ENCODE assay signal across 12 cellular contexts in the genomic region with DNA sequence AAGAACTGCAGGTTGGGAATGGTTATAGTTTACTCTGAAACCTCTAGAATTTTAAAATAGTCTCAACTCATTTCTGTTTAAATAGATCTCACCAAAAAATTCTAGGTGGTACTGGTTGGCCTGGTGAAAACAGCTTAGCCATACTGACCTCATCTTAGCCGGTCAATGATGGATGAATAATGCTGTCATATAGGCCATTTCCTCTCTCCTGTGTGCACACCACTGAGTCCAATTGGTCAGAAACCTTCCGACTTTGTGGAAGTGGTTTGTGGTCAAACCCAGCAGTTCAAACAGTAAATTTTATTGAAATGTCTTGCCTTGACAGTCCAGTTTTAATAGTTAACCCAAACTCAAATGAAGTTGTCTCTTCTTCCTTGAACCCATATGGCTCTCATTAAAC.
DNase-seq lines count a peak whose midpoint lies in the region; ATAC-seq and TF ChIP-seq lines count a peak whose summit lies in the region.
"Had no signal": no experiment of that assay in that cellular context is flagged by ENCODE, and none has a peak within 500 bp of the region (broad histone marks: within the 10 kb centered on the region; RNA-seq: fewer than 3 reads in every experiment).

No MANE protein-coding gene starts in this region.

- H2AK5ac ChIP-seq in mesendoderm (ENCODE audit: low read length): no peak overlapping the region

- H3K9me3 Mint-ChIP-seq in stimulated activated naive B cell treated with anti-CD40 and anti-IgM and Interleukin-4, amounts not matched to agents 10 μg/mL and 1 μg/mL and 100 μg/mL, for 72 hours: no peaks in the 10 kb centered on the region
- H3K9me3 Mint-ChIP-seq in Caco-2 (ENCODE audit: unreplicated experiment): no peaks in the 10 kb centered on the region
- H3K9me3 Mint-ChIP-seq: neural progenitor cell had no signal

- no peaks in the 10 kb centered on the region for H3K27me3 Mint-ChIP-seq in stimulated activated naive B cell treated with anti-CD40 and anti-IgM and Interleukin-4, amounts not matched to agents 10 μg/mL and 1 μg/mL and 100 μg/mL, for 72 hours
- no peaks in the 10 kb centered on the region for H3K27me3 Mint-ChIP-seq in Caco-2 (ENCODE audit: insufficient read depth, unreplicated experiment)

- H3K4ac ChIP-seq in mesendoderm (ENCODE audit: low read depth, low read length): no peak overlapping the region

- H3K79me1 ChIP-seq in mesendoderm (ENCODE audit: low read length): no peaks in the 10 kb centered on the region

- no peak overlapping the region for H3K18ac ChIP-seq in mesendoderm (ENCODE audit: low read length)

- H3K27ac ChIP-seq in SK-N-SH (ENCODE audit: low read depth in 2 of 2, low read length in 1 of 2) (no peak overlapping the region), mesendoderm (ENCODE audit: low read depth, low read length) (no peak overlapping the region), lower lobe of right lung (no peak overlapping the region)
- H3K27ac ChIP-seq: A549, neural progenitor cell had no signal

- H3K4me2 ChIP-seq in SK-N-SH: no peak overlapping the region
- no peak overlapping the region for H3K4me2 ChIP-seq in mesendoderm (ENCODE audit: low read length)
- H3K4me2 ChIP-seq: A549, neural progenitor cell had no signal

- no peaks in the 10 kb centered on the region for H4K20me1 ChIP-seq in SK-N-SH (ENCODE audit: insufficient read depth)

- intact Hi-C loops in Caco-2 (cut with micrococcal nuclease; ENCODE audit: unreplicated experiment) (no loop called here), lower lobe of right lung (cut with DNase I) (no loop called here)

- H4K5ac ChIP-seq in mesendoderm (ENCODE audit: low read length): no peak overlapping the region

- H3K79me2 ChIP-seq in SK-N-SH (ENCODE audit: insufficient read depth): no peaks in the 10 kb centered on the region
- H3K79me2 ChIP-seq in mesendoderm (ENCODE audit: control insufficient read depth, insufficient read depth, low read length): no peaks in the 10 kb centered on the region

- H3K36me3 ChIP-seq in SK-N-SH (replicated peaks in 1 of 2; ENCODE audit: control insufficient read depth in 1 of 2, insufficient read depth in 2 of 2, low read length in 1 of 2) (peaks cover 89 to 97% of the 10 kb centered on the region in 2 experiments), mesendoderm (ENCODE audit: control insufficient read depth, insufficient read depth, low read length) (no peaks in the 10 kb centered on the region), Caco-2 (ENCODE audit: control insufficient read depth, insufficient read depth, low read length) (no peaks in the 10 kb centered on the region), lower lobe of right lung (peaks cover 38% of the 10 kb centered on the region)

- H3F3A ChIP-seq in SK-N-SH (replicated peaks; ENCODE audit: insufficient read depth): no peaks in the 10 kb centered on the region

- WGBS in SK-N-SH (ENCODE audit: low lambda C conversion rate): 44% methylated on average over 2 of the region's 2 CpGs
- WGBS in mesendoderm (ENCODE audit: extremely low coverage, insufficient coverage, low lambda C conversion rate): no CpG with 5 or more reads among the region's 2 CpGs

- H3K9ac ChIP-seq in SK-N-SH (no peak overlapping the region), mesendoderm (ENCODE audit: low read length) (no peak overlapping the region)
- H3K9ac ChIP-seq: neural progenitor cell had no signal

- no peak overlapping the region for H3K23ac ChIP-seq in mesendoderm (ENCODE audit: low read length)

- POLR2A ChIA-PET in SK-N-SH (lab: Yijun Ruan, JAX): no interaction called here
- POLR2A ChIA-PET in Caco-2 (lab: Charles Lee): no interaction called here

- no peak overlapping the region for H3K27ac Mint-ChIP-seq in stimulated activated naive B cell treated with anti-CD40 and anti-IgM and Interleukin-4, amounts not matched to agents 10 μg/mL and 1 μg/mL and 100 μg/mL, for 72 hours
- no peak overlapping the region for H3K27ac Mint-ChIP-seq in Caco-2 (ENCODE audit: unreplicated experiment)
- H3K27ac Mint-ChIP-seq: neural progenitor cell had no signal

- H2BK15ac ChIP-seq in mesendoderm (replicated peaks; ENCODE audit: low read depth): no peak overlapping the region

- no peak overlapping the region for H3K56ac ChIP-seq in mesendoderm (ENCODE audit: low read length)

- no peak overlapping the region for H2BK120ac ChIP-seq in mesendoderm (ENCODE audit: low read depth, low read length)

- no peak for DNase-seq in SK-N-SH
- DNase-seq in NCI-H226: peak; percentile 48
- DNase-seq in stimulated activated naive B cell treated with anti-CD40 and anti-IgM and Interleukin-4, amounts not matched to agents 10 μg/mL and 1 μg/mL and 100 μg/mL, for 72 hours: no peak
- DNase-seq in mesendoderm: no peak
- no peak for DNase-seq in Caco-2
- DNase-seq in lower lobe of right lung: no peak
- DNase-seq: activated CD4-positive, alpha-beta T cell treated with anti-CD3 and anti-CD28 coated beads, Interleukin-2, amount 50 U/mL, for 1 hour; hippocampal formation had no signal

- H2AFZ ChIP-seq in SK-N-SH (ENCODE audit: low read depth): no peak overlapping the region
- H2AFZ ChIP-seq: neural progenitor cell had no signal

- no peak for TF ChIP-seq CTCF in SK-N-SH (IDR thresholded peaks at IDR 0.05)
- TF ChIP-seq CTCF in Caco-2 (IDR thresholded peaks at IDR 0.05; ENCODE audit: insufficient read depth in 1 of 2, low read depth in 1 of 2, low read length in 1 of 2, severe bottlenecking in 1 of 2, unreplicated experiment in 1 of 2): no peak
- no peak for TF ChIP-seq CTCF in lower lobe of right lung (IDR thresholded peaks at IDR 0.05)

- H3K4me1 Mint-ChIP-seq in stimulated activated naive B cell treated with anti-CD40 and anti-IgM and Interleukin-4, amounts not matched to agents 10 μg/mL and 1 μg/mL and 100 μg/mL, for 72 hours: no peaks in the 10 kb centered on the region
- H3K4me1 Mint-ChIP-seq in Caco-2 (ENCODE audit: low read depth, unreplicated experiment): no peaks in the 10 kb centered on the region

- no peak overlapping the region for H3K4me3 ChIP-seq in SK-N-SH (ENCODE audit: low read depth in 2 of 2, low read length in 1 of 2)
- H3K4me3 ChIP-seq in mesendoderm (ENCODE audit: low read length): no peak overlapping the region
- no peak overlapping the region for H3K4me3 ChIP-seq in Caco-2 (ENCODE audit: low read depth, low read length)
- H3K4me3 ChIP-seq in lower lobe of right lung: no peak overlapping the region
- H3K4me3 ChIP-seq: A549, neural progenitor cell had no signal

- H3K9me3 ChIP-seq in SK-N-SH: no peaks in the 10 kb centered on the region
- H3K9me3 ChIP-seq in Caco-2: no peaks in the 10 kb centered on the region
- H3K9me3 ChIP-seq in lower lobe of right lung: no peaks in the 10 kb centered on the region
- H3K9me3 ChIP-seq: A549 had no signal

- H3K4me1 ChIP-seq in SK-N-SH (ENCODE audit: control insufficient read depth in 1 of 2, insufficient read depth in 2 of 2, low read depth in 1 of 2, low read length in 1 of 2): peaks cover 0 to under 1% of the 10 kb centered on the region in 2 experiments; a peak in 1 of 4 replicates
- no peaks in the 10 kb centered on the region for H3K4me1 ChIP-seq in mesendoderm (ENCODE audit: control insufficient read depth, low read depth, low read length)
- H3K4me1 ChIP-seq in Caco-2: no peaks in the 10 kb centered on the region
- H3K4me1 ChIP-seq in lower lobe of right lung: no peaks in the 10 kb centered on the region
- H3K4me1 ChIP-seq: A549, neural progenitor cell had no signal

- H3K27me3 ChIP-seq in SK-N-SH (ENCODE audit: insufficient read depth): no peaks in the 10 kb centered on the region
- H3K27me3 ChIP-seq in mesendoderm (ENCODE audit: insufficient read depth, low read length, poor library complexity): no peaks in the 10 kb centered on the region
- no peaks in the 10 kb centered on the region for H3K27me3 ChIP-seq in Caco-2 (replicated peaks; ENCODE audit: control insufficient read depth, insufficient read depth, low read length)
- no peaks in the 10 kb centered on the region for H3K27me3 ChIP-seq in lower lobe of right lung (ENCODE audit: low read depth)
- H3K27me3 ChIP-seq: neural progenitor cell had no signal

- no peak overlapping the region for H2BK5ac ChIP-seq in mesendoderm (ENCODE audit: low read length)

- no TSS peak for BruUV-seq in Caco-2 (replicated peaks; lab: Mats Ljungman, UMichigan)

- peaks cover 0 to 3% of the 10 kb centered on the region in 2 donors for H3K36me3 Mint-ChIP-seq in stimulated activated naive B cell treated with anti-CD40 and anti-IgM and Interleukin-4, amounts not matched to agents 10 μg/mL and 1 μg/mL and 100 μg/mL, for 72 hours
- no peaks in the 10 kb centered on the region for H3K36me3 Mint-ChIP-seq in Caco-2 (ENCODE audit: insufficient read depth, unreplicated experiment)

- TF ChIP-seq EP300 in SK-N-SH (IDR thresholded peaks at IDR 0.05; ENCODE audit: borderline replicate concordance in 1 of 2, low read depth in 1 of 2, low read length in 1 of 2): no peak

- H3K4me3 Mint-ChIP-seq in stimulated activated naive B cell treated with anti-CD40 and anti-IgM and Interleukin-4, amounts not matched to agents 10 μg/mL and 1 μg/mL and 100 μg/mL, for 72 hours: no peak overlapping the region
- H3K4me3 Mint-ChIP-seq in Caco-2 (ENCODE audit: unreplicated experiment): no peak overlapping the region
- H3K4me3 Mint-ChIP-seq: neural progenitor cell had no signal

- CTCF ChIA-PET in SK-N-SH (lab: Yijun Ruan, JAX): interaction anchor here (0.9 kb wide), 1 partner anchor 11 kb away, joined by 3 read pairs; no protein-coding TSS in a partner anchor
- CTCF ChIA-PET in Caco-2 (lab: Charles Lee): no interaction called here

- ATAC-seq in SK-N-SH treated with all-trans-retinoic acid at 6 μM for 48 hours (no peak), HG02970 (IDR thresholded peaks at IDR 0.05; ENCODE audit: low FRiP score, unreplicated experiment) (peak; percentile 94), lower lobe of right lung (no peak)
- ATAC-seq in stimulated activated naive B cell treated with anti-CD40 and anti-IgM and Interleukin-4, amounts not matched to agents 10 μg/mL and 1 μg/mL and 100 μg/mL, for 72 hours (replicated peaks): peak; percentile 50 to 69
- ATAC-seq: A549 had no signal

- no peaks in the 10 kb centered on the region for H3K9me2 ChIP-seq in SK-N-SH

- no peak overlapping the region for H4K8ac ChIP-seq in mesendoderm (ENCODE audit: low read depth, low read length)

- no peak for TF ChIP-seq RAD21 in SK-N-SH (IDR thresholded peaks at IDR 0.05; ENCODE audit: low read length)

TF ChIP-seq in SK-N-SH treated with all-trans-retinoic acid at 6 μM for 48 hours, 23 proteins besides CTCF, POLR2A, EP300 and RAD21 (continues in another document):
- TF ChIP-seq SNAI2 (CRISPR knock-in tag; IDR thresholded peaks at IDR 0.05) (no peak), ZFP30 (CRISPR knock-in tag; IDR thresholded peaks at IDR 0.05) (no peak), CSDC2 (CRISPR knock-in tag; IDR thresholded peaks at IDR 0.05) (no peak), ZC3H10 (CRISPR knock-in tag; IDR thresholded peaks at IDR 0.05) (no peak)

Comparison
In these comparisons a context has a peak if more than half of its experiments do, and no peak if none do; other contexts are left out.
1. ATAC-seq: peak in HG02970 (single experiment) and stimulated activated naive B cell treated with anti-CD40 and anti-IgM and Interleukin-4, amounts not matched to agents 10 μg/mL and 1 μg/mL and 100 μg/mL, for 72 hours (2 of 2); none in SK-N-SH treated with all-trans-retinoic acid at 6 μM for 48 hours (single experiment) and lower lobe of right lung (0 of 2).